Comparison of ENCODE assay signal across 1 cellular context in the genomic region with DNA sequence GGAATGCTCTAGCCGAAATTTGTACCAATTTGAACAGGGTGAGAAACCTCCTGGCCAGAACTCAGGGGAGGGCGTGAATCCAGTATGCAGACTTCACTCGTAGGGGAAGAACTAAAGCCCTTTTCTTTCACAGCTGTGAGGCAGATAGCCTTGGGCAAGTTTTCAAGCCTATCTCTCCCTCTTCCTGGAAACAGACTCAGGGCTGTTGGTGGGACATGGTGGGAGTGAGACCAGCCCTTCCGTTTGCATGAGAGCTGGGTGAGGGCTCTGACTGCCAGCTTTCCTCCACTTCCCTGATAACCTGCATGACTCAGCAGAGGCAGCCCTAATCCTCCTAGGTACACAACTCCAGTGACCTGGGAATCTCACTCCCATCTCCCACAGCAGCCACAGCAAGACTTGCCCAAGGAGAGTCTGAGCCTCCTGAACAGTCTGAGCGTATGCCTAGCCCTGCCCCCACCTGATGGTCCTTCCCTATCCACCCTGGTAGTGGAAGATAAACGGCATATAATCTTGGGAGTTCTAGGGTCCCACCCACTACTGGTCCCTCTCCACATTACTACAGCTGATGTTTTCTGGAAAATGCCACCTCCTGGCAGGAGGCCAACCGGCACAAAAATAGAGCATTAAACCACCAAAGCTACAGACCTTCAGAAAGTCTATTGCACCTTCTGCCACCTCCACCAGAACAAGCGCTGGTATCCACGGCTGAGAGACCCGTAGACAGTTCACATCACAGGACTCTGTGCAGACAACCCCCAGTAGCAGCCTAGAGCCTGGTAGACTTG.
A peak's percentile ranks its signal among the peaks of the same experiment; 100 is the strongest.
TF ChIP-seq lines count a peak whose summit lies in the region.

No MANE protein-coding gene starts in this region.

TF ChIP-seq in K562, 482 proteins besides CTCF, POLR2A, EP300 and RAD21 (continued from another document and continues in another):
- TF ChIP-seq, protein P1, sequence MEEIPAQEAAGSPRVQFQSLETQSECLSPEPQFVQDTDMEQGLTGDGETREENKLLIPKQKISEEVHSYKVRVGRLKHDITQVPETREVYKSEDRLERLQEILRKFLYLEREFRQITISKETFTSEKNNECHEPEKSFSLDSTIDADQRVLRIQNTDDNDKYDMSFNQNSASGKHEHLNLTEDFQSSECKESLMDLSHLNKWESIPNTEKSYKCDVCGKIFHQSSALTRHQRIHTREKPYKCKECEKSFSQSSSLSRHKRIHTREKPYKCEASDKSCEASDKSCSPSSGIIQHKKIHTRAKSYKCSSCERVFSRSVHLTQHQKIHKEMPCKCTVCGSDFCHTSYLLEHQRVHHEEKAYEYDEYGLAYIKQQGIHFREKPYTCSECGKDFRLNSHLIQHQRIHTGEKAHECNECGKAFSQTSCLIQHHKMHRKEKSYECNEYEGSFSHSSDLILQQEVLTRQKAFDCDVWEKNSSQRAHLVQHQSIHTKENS (CRISPR knock-in tag; IDR thresholded peaks at IDR 0.05): no peak
- TF ChIP-seq CBFA2T3 (IDR thresholded peaks at IDR 0.05) (peak; percentile 79), TARDBP (IDR thresholded peaks at IDR 0.05) (0 out of 2 replicates have a peak, but pooled peaks have one; percentile 25), ZNF124 (CRISPR knock-in tag; IDR thresholded peaks at IDR 0.05) (no peak), ZNF12 (CRISPR knock-in tag; IDR thresholded peaks at IDR 0.05) (no peak), ZNF354B (CRISPR knock-in tag; IDR thresholded peaks at IDR 0.05) (no peak), FIP1L1 (IDR thresholded peaks at IDR 0.05; ENCODE audit: low read depth, low read length, poor library complexity, severe bottlenecking) (no peak), EGR1 (conservative IDR thresholded peaks at IDR 0.05) (no peak), STAG1 (CRISPR knock-in tag; IDR thresholded peaks at IDR 0.05; ENCODE audit: borderline replicate concordance) (no peak), ZNF77 (CRISPR knock-in tag; IDR thresholded peaks at IDR 0.05) (no peak), SRSF3 (IDR thresholded peaks at IDR 0.05; ENCODE audit: insufficient read depth, low read length) (no peak), HSF4 (CRISPR knock-in tag; IDR thresholded peaks at IDR 0.05; ENCODE audit: borderline replicate concordance) (no peak), MYBL2 (IDR thresholded peaks at IDR 0.05; ENCODE audit: low read depth) (no peak), MYBL2 (CRISPR knock-in tag; IDR thresholded peaks at IDR 0.05; ENCODE audit: borderline replicate concordance) (no peak), NONO (IDR thresholded peaks at IDR 0.05; ENCODE audit: low read depth in 2 of 2, low read length in 1 of 2) (no peak), ADNP (tag; IDR thresholded peaks at IDR 0.05) (no peak), PTTG1 (tag; IDR thresholded peaks at IDR 0.05; ENCODE audit: low read depth) (no peak), ZNF586 (CRISPR knock-in tag; conservative IDR thresholded peaks at IDR 0.05) (no peak), EHMT2 (IDR thresholded peaks at IDR 0.05) (0 out of 2 replicates have a peak, but pooled peaks have one; percentile 59), FOS (IDR thresholded peaks at IDR 0.05; ENCODE audit: extremely low read depth, insufficient read length) (no peak), ZNF444 (CRISPR knock-in tag; IDR thresholded peaks at IDR 0.05) (no peak), ZBTB7A (IDR thresholded peaks at IDR 0.05; ENCODE audit: borderline replicate concordance, control insufficient read depth, low read depth, low read length) (no peak), KAT2B (IDR thresholded peaks at IDR 0.05; ENCODE audit: low read depth, low read length) (no peak), ARHGAP35 (IDR thresholded peaks at IDR 0.05; ENCODE audit: partially characterized antibody) (no peak), HMGN3 (IDR thresholded peaks at IDR 0.05; ENCODE audit: borderline replicate concordance, extremely low read depth, insufficient read length, low read depth, low read length) (no peak), RUNX1 (IDR thresholded peaks at IDR 0.05; ENCODE audit: low read depth) (no peak), BRD4 (IDR thresholded peaks at IDR 0.05) (no peak), IFI16 (CRISPR knock-in tag; IDR thresholded peaks at IDR 0.05) (no peak), ATF1 (CRISPR knock-in tag; IDR thresholded peaks at IDR 0.05) (no peak), ATF1 (tag; IDR thresholded peaks at IDR 0.05) (0 out of 2 replicates have a peak, but pooled peaks have one; percentile 16), HNRNPUL1 (IDR thresholded peaks at IDR 0.05; ENCODE audit: low read length) (no peak)
- TF ChIP-seq, protein P2, sequence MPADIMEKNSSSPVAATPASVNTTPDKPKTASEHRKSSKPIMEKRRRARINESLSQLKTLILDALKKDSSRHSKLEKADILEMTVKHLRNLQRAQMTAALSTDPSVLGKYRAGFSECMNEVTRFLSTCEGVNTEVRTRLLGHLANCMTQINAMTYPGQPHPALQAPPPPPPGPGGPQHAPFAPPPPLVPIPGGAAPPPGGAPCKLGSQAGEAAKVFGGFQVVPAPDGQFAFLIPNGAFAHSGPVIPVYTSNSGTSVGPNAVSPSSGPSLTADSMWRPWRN (IDR thresholded peaks at IDR 0.05; ENCODE audit: low read depth): no peak
- TF ChIP-seq, protein P3, sequence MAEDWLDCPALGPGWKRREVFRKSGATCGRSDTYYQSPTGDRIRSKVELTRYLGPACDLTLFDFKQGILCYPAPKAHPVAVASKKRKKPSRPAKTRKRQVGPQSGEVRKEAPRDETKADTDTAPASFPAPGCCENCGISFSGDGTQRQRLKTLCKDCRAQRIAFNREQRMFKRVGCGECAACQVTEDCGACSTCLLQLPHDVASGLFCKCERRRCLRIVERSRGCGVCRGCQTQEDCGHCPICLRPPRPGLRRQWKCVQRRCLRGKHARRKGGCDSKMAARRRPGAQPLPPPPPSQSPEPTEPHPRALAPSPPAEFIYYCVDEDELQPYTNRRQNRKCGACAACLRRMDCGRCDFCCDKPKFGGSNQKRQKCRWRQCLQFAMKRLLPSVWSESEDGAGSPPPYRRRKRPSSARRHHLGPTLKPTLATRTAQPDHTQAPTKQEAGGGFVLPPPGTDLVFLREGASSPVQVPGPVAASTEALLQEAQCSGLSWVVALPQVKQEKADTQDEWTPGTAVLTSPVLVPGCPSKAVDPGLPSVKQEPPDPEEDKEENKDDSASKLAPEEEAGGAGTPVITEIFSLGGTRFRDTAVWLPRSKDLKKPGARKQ (CRISPR knock-in tag; IDR thresholded peaks at IDR 0.05): no peak
- TF ChIP-seq, protein P4, sequence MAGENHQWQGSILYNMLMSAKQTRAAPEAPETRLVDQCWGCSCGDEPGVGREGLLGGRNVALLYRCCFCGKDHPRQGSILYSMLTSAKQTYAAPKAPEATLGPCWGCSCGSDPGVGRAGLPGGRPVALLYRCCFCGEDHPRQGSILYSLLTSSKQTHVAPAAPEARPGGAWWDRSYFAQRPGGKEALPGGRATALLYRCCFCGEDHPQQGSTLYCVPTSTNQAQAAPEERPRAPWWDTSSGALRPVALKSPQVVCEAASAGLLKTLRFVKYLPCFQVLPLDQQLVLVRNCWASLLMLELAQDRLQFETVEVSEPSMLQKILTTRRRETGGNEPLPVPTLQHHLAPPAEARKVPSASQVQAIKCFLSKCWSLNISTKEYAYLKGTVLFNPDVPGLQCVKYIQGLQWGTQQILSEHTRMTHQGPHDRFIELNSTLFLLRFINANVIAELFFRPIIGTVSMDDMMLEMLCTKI (IDR thresholded peaks at IDR 0.05; ENCODE audit: partially characterized antibody): no peak
- TF ChIP-seq, protein P5, sequence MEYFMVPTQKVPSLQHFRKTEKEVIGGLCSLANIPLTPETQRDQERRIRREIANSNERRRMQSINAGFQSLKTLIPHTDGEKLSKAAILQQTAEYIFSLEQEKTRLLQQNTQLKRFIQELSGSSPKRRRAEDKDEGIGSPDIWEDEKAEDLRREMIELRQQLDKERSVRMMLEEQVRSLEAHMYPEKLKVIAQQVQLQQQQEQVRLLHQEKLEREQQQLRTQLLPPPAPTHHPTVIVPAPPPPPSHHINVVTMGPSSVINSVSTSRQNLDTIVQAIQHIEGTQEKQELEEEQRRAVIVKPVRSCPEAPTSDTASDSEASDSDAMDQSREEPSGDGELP (CRISPR knock-in tag; IDR thresholded peaks at IDR 0.05; ENCODE audit: borderline replicate concordance): peak; percentile 75
- TF ChIP-seq, protein P6, sequence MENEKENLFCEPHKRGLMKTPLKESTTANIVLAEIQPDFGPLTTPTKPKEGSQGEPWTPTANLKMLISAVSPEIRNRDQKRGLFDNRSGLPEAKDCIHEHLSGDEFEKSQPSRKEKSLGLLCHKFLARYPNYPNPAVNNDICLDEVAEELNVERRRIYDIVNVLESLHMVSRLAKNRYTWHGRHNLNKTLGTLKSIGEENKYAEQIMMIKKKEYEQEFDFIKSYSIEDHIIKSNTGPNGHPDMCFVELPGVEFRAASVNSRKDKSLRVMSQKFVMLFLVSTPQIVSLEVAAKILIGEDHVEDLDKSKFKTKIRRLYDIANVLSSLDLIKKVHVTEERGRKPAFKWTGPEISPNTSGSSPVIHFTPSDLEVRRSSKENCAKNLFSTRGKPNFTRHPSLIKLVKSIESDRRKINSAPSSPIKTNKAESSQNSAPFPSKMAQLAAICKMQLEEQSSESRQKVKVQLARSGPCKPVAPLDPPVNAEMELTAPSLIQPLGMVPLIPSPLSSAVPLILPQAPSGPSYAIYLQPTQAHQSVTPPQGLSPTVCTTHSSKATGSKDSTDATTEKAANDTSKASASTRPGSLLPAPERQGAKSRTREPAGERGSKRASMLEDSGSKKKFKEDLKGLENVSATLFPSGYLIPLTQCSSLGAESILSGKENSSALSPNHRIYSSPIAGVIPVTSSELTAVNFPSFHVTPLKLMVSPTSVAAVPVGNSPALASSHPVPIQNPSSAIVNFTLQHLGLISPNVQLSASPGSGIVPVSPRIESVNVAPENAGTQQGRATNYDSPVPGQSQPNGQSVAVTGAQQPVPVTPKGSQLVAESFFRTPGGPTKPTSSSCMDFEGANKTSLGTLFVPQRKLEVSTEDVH (IDR thresholded peaks at IDR 0.05; ENCODE audit: low read depth, partially characterized antibody): no peak
- TF ChIP-seq, protein P7, sequence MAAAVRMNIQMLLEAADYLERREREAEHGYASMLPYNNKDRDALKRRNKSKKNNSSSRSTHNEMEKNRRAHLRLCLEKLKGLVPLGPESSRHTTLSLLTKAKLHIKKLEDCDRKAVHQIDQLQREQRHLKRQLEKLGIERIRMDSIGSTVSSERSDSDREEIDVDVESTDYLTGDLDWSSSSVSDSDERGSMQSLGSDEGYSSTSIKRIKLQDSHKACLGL (CRISPR knock-in tag; IDR thresholded peaks at IDR 0.05; ENCODE audit: borderline replicate concordance, poor library complexity, severe bottlenecking): no peak
- TF ChIP-seq, protein P8, sequence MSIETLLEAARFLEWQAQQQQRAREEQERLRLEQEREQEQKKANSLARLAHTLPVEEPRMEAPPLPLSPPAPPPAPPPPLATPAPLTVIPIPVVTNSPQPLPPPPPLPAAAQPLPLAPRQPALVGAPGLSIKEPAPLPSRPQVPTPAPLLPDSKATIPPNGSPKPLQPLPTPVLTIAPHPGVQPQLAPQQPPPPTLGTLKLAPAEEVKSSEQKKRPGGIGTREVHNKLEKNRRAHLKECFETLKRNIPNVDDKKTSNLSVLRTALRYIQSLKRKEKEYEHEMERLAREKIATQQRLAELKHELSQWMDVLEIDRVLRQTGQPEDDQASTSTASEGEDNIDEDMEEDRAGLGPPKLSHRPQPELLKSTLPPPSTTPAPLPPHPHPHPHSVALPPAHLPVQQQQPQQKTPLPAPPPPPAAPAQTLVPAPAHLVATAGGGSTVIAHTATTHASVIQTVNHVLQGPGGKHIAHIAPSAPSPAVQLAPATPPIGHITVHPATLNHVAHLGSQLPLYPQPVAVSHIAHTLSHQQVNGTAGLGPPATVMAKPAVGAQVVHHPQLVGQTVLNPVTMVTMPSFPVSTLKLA (conservative IDR thresholded peaks at IDR 0.05): no peak; a peak in 1 of 4 replicates
- TF ChIP-seq, protein P9, sequence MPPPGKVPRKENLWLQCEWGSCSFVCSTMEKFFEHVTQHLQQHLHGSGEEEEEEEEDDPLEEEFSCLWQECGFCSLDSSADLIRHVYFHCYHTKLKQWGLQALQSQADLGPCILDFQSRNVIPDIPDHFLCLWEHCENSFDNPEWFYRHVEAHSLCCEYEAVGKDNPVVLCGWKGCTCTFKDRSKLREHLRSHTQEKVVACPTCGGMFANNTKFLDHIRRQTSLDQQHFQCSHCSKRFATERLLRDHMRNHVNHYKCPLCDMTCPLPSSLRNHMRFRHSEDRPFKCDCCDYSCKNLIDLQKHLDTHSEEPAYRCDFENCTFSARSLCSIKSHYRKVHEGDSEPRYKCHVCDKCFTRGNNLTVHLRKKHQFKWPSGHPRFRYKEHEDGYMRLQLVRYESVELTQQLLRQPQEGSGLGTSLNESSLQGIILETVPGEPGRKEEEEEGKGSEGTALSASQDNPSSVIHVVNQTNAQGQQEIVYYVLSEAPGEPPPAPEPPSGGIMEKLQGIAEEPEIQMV (tag; conservative IDR thresholded peaks at IDR 0.05; ENCODE audit: low read depth): no peak
- TF ChIP-seq, protein P10, sequence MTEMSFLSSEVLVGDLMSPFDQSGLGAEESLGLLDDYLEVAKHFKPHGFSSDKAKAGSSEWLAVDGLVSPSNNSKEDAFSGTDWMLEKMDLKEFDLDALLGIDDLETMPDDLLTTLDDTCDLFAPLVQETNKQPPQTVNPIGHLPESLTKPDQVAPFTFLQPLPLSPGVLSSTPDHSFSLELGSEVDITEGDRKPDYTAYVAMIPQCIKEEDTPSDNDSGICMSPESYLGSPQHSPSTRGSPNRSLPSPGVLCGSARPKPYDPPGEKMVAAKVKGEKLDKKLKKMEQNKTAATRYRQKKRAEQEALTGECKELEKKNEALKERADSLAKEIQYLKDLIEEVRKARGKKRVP (CRISPR knock-in tag; IDR thresholded peaks at IDR 0.05): no peak
- TF ChIP-seq, protein P11, sequence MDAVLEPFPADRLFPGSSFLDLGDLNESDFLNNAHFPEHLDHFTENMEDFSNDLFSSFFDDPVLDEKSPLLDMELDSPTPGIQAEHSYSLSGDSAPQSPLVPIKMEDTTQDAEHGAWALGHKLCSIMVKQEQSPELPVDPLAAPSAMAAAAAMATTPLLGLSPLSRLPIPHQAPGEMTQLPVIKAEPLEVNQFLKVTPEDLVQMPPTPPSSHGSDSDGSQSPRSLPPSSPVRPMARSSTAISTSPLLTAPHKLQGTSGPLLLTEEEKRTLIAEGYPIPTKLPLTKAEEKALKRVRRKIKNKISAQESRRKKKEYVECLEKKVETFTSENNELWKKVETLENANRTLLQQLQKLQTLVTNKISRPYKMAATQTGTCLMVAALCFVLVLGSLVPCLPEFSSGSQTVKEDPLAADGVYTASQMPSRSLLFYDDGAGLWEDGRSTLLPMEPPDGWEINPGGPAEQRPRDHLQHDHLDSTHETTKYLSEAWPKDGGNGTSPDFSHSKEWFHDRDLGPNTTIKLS (IDR thresholded peaks at IDR 0.05; ENCODE audit: borderline replicate concordance, low read depth): peak; percentile 23; the same call in 1 of the 2 replicates
